In genomic region chr7:98745722-98746318, GRCh38 we compare ENCODE assay signal across 8 cellular contexts.
DNase-seq lines count a peak whose midpoint lies in the region; ATAC-seq and TF ChIP-seq lines count a peak whose summit lies in the region.

No MANE protein-coding gene starts in this region.

- TF ChIP-seq CTCF in RWPE1 (conservative IDR thresholded peaks at IDR 0.05; ENCODE audit: low read depth), result peak; percentile 95
- TF ChIP-seq CTCF in heart left ventricle (IDR thresholded peaks at IDR 0.05), result peak; percentile 55 to 82 (median 70)
- TF ChIP-seq CTCF in smooth muscle cell (IDR thresholded peaks at IDR 0.05; ENCODE audit: borderline replicate concordance, insufficient read depth, poor library complexity, severe bottlenecking), result peak; percentile 81

- ATAC-seq in heart left ventricle, result peak in 1 of 4 donors; percentile 45
- ATAC-seq in GM21360 (IDR thresholded peaks at IDR 0.05; ENCODE audit: unreplicated experiment), result no peak
- no peak for ATAC-seq in GM21717 (IDR thresholded peaks at IDR 0.05; ENCODE audit: unreplicated experiment)

- CTCF ChIA-PET in RWPE1 (lab: Yijun Ruan, JAX), result interaction anchor here (0.5 to 1.8 kb wide), 41 partner anchors 9 to 1825 kb away, joined by 3 to 16 read pairs (median 3); partner anchors contain the start of gene NPTX2

- H3K27ac ChIP-seq in RWPE1 (no peak overlapping the region), heart left ventricle (no peak overlapping the region), smooth muscle cell (ENCODE audit: low read depth) (no peak overlapping the region)

- no peak overlapping the region for H3K4me3 ChIP-seq in heart left ventricle
- H3K4me3 ChIP-seq in smooth muscle cell, result no peak overlapping the region

- H3K27me3 ChIP-seq in heart left ventricle (peaks cover 0 to 13% (median 0%) of the 10 kb centered on the region in 9 donors), smooth muscle cell (ENCODE audit: low read depth) (peaks cover 22% of the 10 kb centered on the region)

- no peak for TF ChIP-seq POLR2A in heart left ventricle (IDR thresholded peaks at IDR 0.05)

- H3K36me3 ChIP-seq in heart left ventricle, result no peaks in the 10 kb centered on the region
- H3K36me3 ChIP-seq in smooth muscle cell (ENCODE audit: low read depth), result no peaks in the 10 kb centered on the region

- peak; percentile 38 for DNase-seq in DMS79 treated with DMSO at 0.1 percent for 48 hours (lab: John Stamatoyannopoulos, UW)
- DNase-seq in HT1080 (ENCODE audit: low read depth), result peak; percentile 32
- peak; percentile 80 for DNase-seq in RWPE1 (ENCODE audit: low spot score)
- DNase-seq in activated naive CD4-positive, alpha-beta T cell treated with Interleukin-2 at 50 U/mL for 16 hours, result peak; percentile 67
- DNase-seq in heart left ventricle, result peak; percentile 36 to 79 (median 60)
- DNase-seq in smooth muscle cell (lab: John Stamatoyannopoulos, UW; ENCODE audit: unreplicated experiment), result peak; percentile 17

- H3K4me1 ChIP-seq in heart left ventricle (no peaks in the 10 kb centered on the region), smooth muscle cell (ENCODE audit: low read depth) (no peaks in the 10 kb centered on the region)

- intact Hi-C loops in heart left ventricle (cut with DNase I), result loop anchor here in 9 of 10 donors (1.0 to 10.0 kb wide), 5 partner anchors 311 to 451 kb away; no protein-coding TSS in a partner anchor

- no peak overlapping the region for H3K4me2 ChIP-seq in smooth muscle cell

- H3F3A ChIP-seq in smooth muscle cell (ENCODE audit: low read depth), result no peaks in the 10 kb centered on the region

- H2AFZ ChIP-seq in smooth muscle cell (ENCODE audit: low read depth), result no peak overlapping the region

- WGBS in heart left ventricle, 4 donors, result 21 to 31% (median 27%) methylated on average over 5 of the region's 5 CpGs
- 26% methylated on average over 5 of the region's 5 CpGs for WGBS in smooth muscle cell (ENCODE audit: low lambda C conversion rate)

- H4K20me1 ChIP-seq in smooth muscle cell (ENCODE audit: low read depth), result no peaks in the 10 kb centered on the region

- H3K9me3 ChIP-seq in heart left ventricle (peaks cover 0 to 5% (median 0%) of the 10 kb centered on the region in 12 donors), smooth muscle cell (replicated peaks; ENCODE audit: low read depth) (no peaks in the 10 kb centered on the region)

- H3K9ac ChIP-seq in smooth muscle cell (ENCODE audit: low read depth), result no peak overlapping the region

- no peaks in the 10 kb centered on the region for H3K79me2 ChIP-seq in smooth muscle cell (ENCODE audit: low read depth)

- POLR2A ChIA-PET in RWPE1 (lab: Yijun Ruan, JAX; ENCODE audit: low non-redundant PET), result no interaction called here

Comparison
In these comparisons a context has a peak if more than half of its experiments do, and no peak if none do; other contexts are left out.
1. DNase-seq: peak in every context shown above with its lines; median percentile 80 in RWPE1; 67 in activated naive CD4-positive, alpha-beta T cell treated with Interleukin-2 at 50 U/mL for 16 hours; 60 in heart left ventricle; 38 in DMS79 treated with DMSO at 0.1 percent for 48 hours; 32 in HT1080; 17 in smooth muscle cell.